ENCODE assay signal across 15 cellular contexts in genomic region chr10:130020651-130021372, GRCh38. TPM values are rescaled to one million over a fixed set of nuclear protein-coding genes. Genes with fewer than 3 reads are reported as not detected.
DNase-seq lines count a peak whose midpoint lies in the region; ATAC-seq and TF ChIP-seq lines count a peak whose summit lies in the region.
"Had no signal": no experiment of that assay in that cellular context is flagged by ENCODE, and none has a peak within 500 bp of the region (broad histone marks: within the 10 kb centered on the region; RNA-seq: fewer than 3 reads in every experiment).

No MANE protein-coding gene starts in this region.

- H3K36me3 ChIP-seq in skeletal muscle satellite cell (ENCODE audit: insufficient read depth, low read length), result no peaks in the 10 kb centered on the region
- H3K36me3 ChIP-seq: pancreas had no signal

- H3K4me2 ChIP-seq in skeletal muscle satellite cell (ENCODE audit: low read length), result peak overlapping the region; percentile 38

- peak; percentile 3 for DNase-seq in DMS79 treated with DMSO at 0.1 percent for 48 hours (lab: John Stamatoyannopoulos, UW)
- no peak for DNase-seq in DMS79 (lab: John Stamatoyannopoulos, UW)
- peak; percentile 89 for DNase-seq in NB4 (ENCODE audit: low read depth)
- peak; percentile 45 to 59 for DNase-seq in foreskin keratinocyte
- DNase-seq in activated naive CD4-positive, alpha-beta T cell treated with anti-CD3 and anti-CD28 coated beads, Interleukin-2, amount 50 U/mL, for 16 hours, result no peak
- DNase-seq in NCI-H345 treated with DMSO at 0.1 percent for 48 hours (lab: John Stamatoyannopoulos, UW; ENCODE audit: unreplicated experiment), result no peak
- no peak for DNase-seq in UCSD-AML1 (lab: John Stamatoyannopoulos, UW; ENCODE audit: unreplicated experiment)
- DNase-seq: activated gamma-delta T cell treated with Interleukin-2 at 50 U/mL for 16 hours; NCI-H1092 treated with DMSO at 0.1 percent for 48 hours; pancreas; stimulated activated CD4-positive, alpha-beta T cell treated with anti-CD3 and anti-CD28 coated beads, Interleukin-12 subunit alpha, Interleukin-12 subunit beta, amount 100 ng/mL, for 4 hours; stimulated activated naive CD4-positive, alpha-beta T cell had no signal

- TF ChIP-seq POLR2A in NB4 (IDR thresholded peaks at IDR 0.05; ENCODE audit: extremely low read depth, insufficient read length), result no peak

- H3K9ac ChIP-seq in skeletal muscle satellite cell (ENCODE audit: low read depth, low read length), result peak overlapping the region; percentile 55

- H3K4me1 ChIP-seq in foreskin keratinocyte (peaks cover 5% of the 10 kb centered on the region), skeletal muscle satellite cell (ENCODE audit: control insufficient read depth, insufficient read depth, low read length) (peaks cover 46% of the 10 kb centered on the region)
- H3K4me1 ChIP-seq: pancreas had no signal

- no peak for TF ChIP-seq CTCF in NB4 (IDR thresholded peaks at IDR 0.05; ENCODE audit: low read depth, low read length)
- no peak for TF ChIP-seq CTCF in foreskin keratinocyte (conservative IDR thresholded peaks at IDR 0.05)

- peak; percentile 29 for ATAC-seq in foreskin keratinocyte
- ATAC-seq: WTC11 had no signal

- no peak overlapping the region for H3K4me3 ChIP-seq in NB4 (ENCODE audit: low read depth, low read length)
- H3K4me3 ChIP-seq in skeletal muscle satellite cell (ENCODE audit: low read length), result peak overlapping the region; percentile 3
- H3K4me3 ChIP-seq: pancreas had no signal

- no peaks in the 10 kb centered on the region for H3K27me3 ChIP-seq in foreskin keratinocyte
- H3K27me3 ChIP-seq in skeletal muscle satellite cell (ENCODE audit: control insufficient read depth, insufficient read depth, low read length), result no peaks in the 10 kb centered on the region
- H3K27me3 ChIP-seq: pancreas had no signal

- no peak overlapping the region for H3K27ac ChIP-seq in foreskin keratinocyte
- H3K27ac ChIP-seq: 22Rv1, pancreas had no signal

- no peaks in the 10 kb centered on the region for H3K9me3 ChIP-seq in skeletal muscle satellite cell (replicated peaks; ENCODE audit: low read length)
- H3K9me3 ChIP-seq: pancreas had no signal

RNA-seq across cellular contexts. Expression of gene EBF3, which starts 56.7 kb away (rescaled TPM):
- 0.03 and 0.04 TPM in 2 replicates for total RNA-seq in foreskin keratinocyte
- 0.02 TPM in 1 of 2 replicates, not detected in the other for polyA plus RNA-seq in foreskin keratinocyte
- total RNA-seq in skeletal muscle satellite cell (2012; rRNA removed), result 12.9 and 16.2 TPM in 2 replicates

Comparison
In these comparisons a context has a peak if more than half of its experiments do, and no peak if none do; other contexts are left out.
1. DNase-seq: peak in DMS79 treated with DMSO at 0.1 percent for 48 hours (single experiment), NB4 (single experiment) and foreskin keratinocyte (2 of 2); none in DMS79 (single experiment), activated naive CD4-positive, alpha-beta T cell treated with anti-CD3 and anti-CD28 coated beads, Interleukin-2, amount 50 U/mL, for 16 hours (single experiment), NCI-H345 treated with DMSO at 0.1 percent for 48 hours (single experiment) and UCSD-AML1 (single experiment).